ENCODE assay signal across 8 cellular contexts in the genomic region with DNA sequence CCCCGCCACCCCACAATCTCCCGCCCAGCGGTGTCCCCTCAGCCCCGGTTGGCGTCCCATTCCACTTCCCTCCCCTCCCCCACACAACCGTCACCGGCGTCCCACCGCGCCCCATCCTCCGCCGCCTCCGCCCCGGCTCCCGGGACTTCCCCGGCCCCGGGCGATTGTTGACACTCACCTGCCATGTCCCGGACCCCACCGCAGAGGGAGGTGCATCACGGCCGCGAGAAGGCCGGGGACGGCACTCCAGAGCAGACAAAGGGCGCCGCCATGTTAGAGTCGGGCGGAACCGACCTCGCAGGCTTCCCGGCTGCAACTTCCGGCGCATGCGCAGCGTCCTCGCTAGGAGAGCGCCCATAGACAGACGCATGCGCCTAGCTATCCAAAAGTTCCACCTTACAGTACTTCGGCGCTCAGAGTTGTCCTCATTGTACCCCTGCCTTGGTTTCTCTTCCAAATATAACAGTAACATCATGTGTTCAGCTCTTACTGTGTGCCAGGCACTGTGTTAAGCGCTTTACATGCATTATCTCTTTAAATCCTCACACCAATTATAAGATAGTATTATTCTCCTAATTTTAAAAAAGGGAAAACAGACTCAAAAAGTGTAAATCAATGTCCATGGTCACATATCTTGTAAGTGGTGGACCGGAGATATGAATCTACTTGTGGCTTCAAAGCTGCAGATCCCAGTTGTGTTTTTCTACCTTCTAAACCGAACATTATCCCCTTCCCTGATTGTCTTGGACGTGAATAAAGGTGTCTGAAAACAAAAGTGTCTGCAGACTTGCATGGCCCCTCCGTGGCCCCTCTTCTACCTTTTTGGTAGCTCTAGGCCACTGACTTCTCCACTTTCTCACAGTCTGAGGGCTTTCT. TPM values are rescaled to one million over a fixed set of nuclear protein-coding genes. Genes with fewer than 3 reads are reported as not detected.
DNase-seq lines count a peak whose midpoint lies in the region; ATAC-seq, FAIRE-seq and TF ChIP-seq lines count a peak whose summit lies in the region.

Gene ZBTB17 (minus strand): TSS at position 297 of the 876 bp plus-strand sequence. CDS start 27,606 bp downstream, outside the sequence.

- ATAC-seq in HG02870 (IDR thresholded peaks at IDR 0.05; ENCODE audit: unreplicated experiment) = peak; percentile 65
- peak; percentile 99 for ATAC-seq in left cardiac atrium
- peak; percentile 96 to 100 for ATAC-seq in upper lobe of left lung (ENCODE audit: low FRiP score in 2 of 2)

- no peak for TF ChIP-seq EP300 in upper lobe of left lung (IDR thresholded peaks at IDR 0.05)

- H3K27me3 ChIP-seq in upper lobe of left lung = no peaks in the 10 kb centered on the region

- peak in 3 of 6 experiments; percentile 14 to 28 (median 23) for TF ChIP-seq CTCF in upper lobe of left lung (IDR thresholded peaks at IDR 0.05)

- peaks cover 18 to 27% (median 22%) of the 10 kb centered on the region in 4 donors for H3K4me1 ChIP-seq in upper lobe of left lung

- TF ChIP-seq POLR2A in GM12892 (IDR thresholded peaks at IDR 0.05; ENCODE audit: low read depth, low read length) (peak; percentile 39; the same call in 1 of the 2 replicates), upper lobe of left lung (IDR thresholded peaks at IDR 0.05) (peak; percentile 36 to 85 (median 56))

- FAIRE-seq in GM12892 (lab: Jason Lieb, UNC) = peak; percentile 98

- H3K36me3 ChIP-seq in upper lobe of left lung = peaks cover 10 to 16% (median 13%) of the 10 kb centered on the region in 4 donors

- H3K4me3 ChIP-seq in upper lobe of left lung = peak within 1 kb of the TSS; percentile 92 to 100 (median 95)

- intact Hi-C loops in T-helper 1 cell treated with Interleukin-12 subunit alpha and Interleukin-12 subunit beta and Interleukin-4 antibody, amounts not matched to agents 30 ng/mL and 1 ng/mL, for 36 hours (cut with micrococcal nuclease) = loop anchor here (1.0 to 2.0 kb wide), 10 partner anchors 10 to 452 kb away; partner anchors contain the start of genes CASP9, DDI2, SPEN and SZRD1
- intact Hi-C loops in left cardiac atrium (cut with DNase I) (no loop called here), posterior vena cava (cut with DNase I) (no loop called here)

- peak; percentile 89 for DNase-seq in GM12892 (ENCODE audit: insufficient read length)
- peak; percentile 82 for DNase-seq in NCI-H1694 (lab: John Stamatoyannopoulos, UW)
- DNase-seq in amniotic epithelial cell (ENCODE audit: low read depth) = peak; percentile 81
- DNase-seq in left cardiac atrium = peak; percentile 97
- DNase-seq in posterior vena cava (ENCODE audit: low spot score) = peak; percentile 99
- DNase-seq in upper lobe of left lung = peak; percentile 93 to 98

- H3K27ac ChIP-seq in upper lobe of left lung = peak within 1 kb of the TSS; percentile 86 to 95 (median 90)

- no peaks in the 10 kb centered on the region for H3K9me3 ChIP-seq in upper lobe of left lung

- 13 to 44% methylated on average over 8 to 28 of the region's 47 CpGs for WGBS in upper lobe of left lung, 2 donors

RNA-seq across cellular contexts. Expression of gene ZBTB17, which starts in this region (rescaled TPM):
- polyA plus RNA-seq in GM12892 (2012; ENCODE audit: missing spikeins) = 12.6 TPM
- total RNA-seq in T-helper 1 cell treated with Interleukin-12 subunit alpha and Interleukin-12 subunit beta and Interleukin-4 antibody, amounts not matched to agents 30 ng/mL and 1 ng/mL, for 36 hours = 55.2 and 56.5 TPM in 2 replicates
- 10 to 100 TPM; 22.4 to 24.6 TPM for total RNA-seq in left cardiac atrium
- total RNA-seq in posterior vena cava = 10 to 100 TPM; 31.6 to 38.7 TPM
- total RNA-seq in upper lobe of left lung = 10 to 100 TPM; 34.1 to 94.2 (median 42.9) TPM

Comparison
In these comparisons a context has a peak if more than half of its experiments do, and no peak if none do; other contexts are left out.
1. Peak in every context shown above with its lines: DNase-seq, ATAC-seq, H3K4me3 ChIP-seq and H3K27ac ChIP-seq.